14 cellular contexts compared by ENCODE assay signal in genomic region chr2:204538179-204539009, GRCh38. TPM values are rescaled to one million over a fixed set of nuclear protein-coding genes. Genes with fewer than 3 reads are reported as not detected.
DNase-seq lines count a peak whose midpoint lies in the region; ATAC-seq, FAIRE-seq and TF ChIP-seq lines count a peak whose summit lies in the region.
"Had no signal": no experiment of that assay in that cellular context is flagged by ENCODE, and none has a peak within 500 bp of the region (broad histone marks: within the 10 kb centered on the region; RNA-seq: fewer than 3 reads in every experiment).

No MANE protein-coding gene starts in this region.

- H3K27ac ChIP-seq in A673 (ENCODE audit: low read depth, low read length, poor library complexity, severe bottlenecking) = no peak overlapping the region
- H3K27ac ChIP-seq: C4-2B, KMS-11 had no signal

- ATAC-seq in WTC11 (peak; percentile 96), T-cell (replicated peaks in 1 of 4) (no peak)
- ATAC-seq: Panc1 had no signal

- BruUV-seq in A673 (replicated peaks; lab: Mats Ljungman, UMichigan) = no TSS peak

- no peaks in the 10 kb centered on the region for H3K4me1 Mint-ChIP-seq in WTC11
- H3K4me1 Mint-ChIP-seq in T-cell = no peaks in the 10 kb centered on the region

- CTCF ChIA-PET in A673 (lab: Charles Lee) = no interaction called here
- CTCF ChIA-PET in HEK293T (lab: Yijun Ruan, JAX) = no interaction called here
- CTCF ChIA-PET in WTC11 (lab: Charles Lee) = interaction anchor here (1.0 kb wide), 1 partner anchor 278 kb away, joined by 3 read pairs; no protein-coding TSS in a partner anchor
- CTCF ChIA-PET in T-cell (lab: Charles Lee) = no interaction called here

- DNase-seq in A673 (ENCODE audit: low spot score) (peak; percentile 67), HEK293T (ENCODE audit: extremely low spot score) (peak; percentile 38), WTC11 (ENCODE audit: low spot score) (peak; percentile 19), iris pigment epithelial cell (ENCODE audit: low read depth) (peak; percentile 68), T-cell (no peak), ACHN (no peak), HTR-8/SVneo (ENCODE audit: insufficient read length, low spot score) (no peak)
- DNase-seq in activated effector memory CD4-positive, alpha-beta T cell treated with Interleukin-2 at 50 U/mL for 16 hours = no peak
- DNase-seq: activated CD4-positive, alpha-beta memory T cell treated with anti-CD3 and anti-CD28 coated beads for 36 hours had no signal

- H3K4me3 Mint-ChIP-seq in WTC11 (no peak overlapping the region), T-cell (no peak overlapping the region)
- H3K4me3 Mint-ChIP-seq: activated CD4-positive, alpha-beta memory T cell treated with anti-CD3 and anti-CD28 coated beads for 36 hours; stimulated activated naive CD8-positive, alpha-beta T cell treated with anti-CD3 and anti-CD28 coated beads, Interleukin-15, Interleukin-2, amounts not matched to agents 100 ng/mL and 50 ng/mL, for 24 hours had no signal

- H3K27me3 ChIP-seq in A673 (replicated peaks; ENCODE audit: insufficient read depth, low read depth, low read length, poor library complexity) = no peaks in the 10 kb centered on the region

- no peak for FAIRE-seq in HTR-8/SVneo (lab: Jason Lieb, UNC)
- FAIRE-seq: bronchial epithelial cell had no signal

- peaks cover 8% of the 10 kb centered on the region for H3K4me1 ChIP-seq in A673 (ENCODE audit: insufficient read depth, low read length, poor library complexity, severe bottlenecking)

- H3K27ac Mint-ChIP-seq in WTC11 (no peak overlapping the region), T-cell (no peak overlapping the region)
- H3K27ac Mint-ChIP-seq: activated CD4-positive, alpha-beta memory T cell treated with anti-CD3 and anti-CD28 coated beads for 36 hours; stimulated activated naive CD8-positive, alpha-beta T cell treated with anti-CD3 and anti-CD28 coated beads, Interleukin-15, Interleukin-2, amounts not matched to agents 100 ng/mL and 50 ng/mL, for 24 hours had no signal

- H3K4me3 ChIP-seq in A673 (ENCODE audit: low read depth, low read length, poor library complexity, severe bottlenecking) = no peak overlapping the region

- H3K36me3 Mint-ChIP-seq in WTC11 (no peaks in the 10 kb centered on the region), T-cell (no peaks in the 10 kb centered on the region)
- H3K36me3 Mint-ChIP-seq: activated CD4-positive, alpha-beta memory T cell treated with anti-CD3 and anti-CD28 coated beads for 36 hours had no signal

- TF ChIP-seq CTCF in A673 (conservative IDR thresholded peaks at IDR 0.05; ENCODE audit: low read depth, low read length) = no peak
- TF ChIP-seq CTCF in WTC11 (IDR thresholded peaks at IDR 0.05) = no peak

- no peaks in the 10 kb centered on the region for H3K9me3 ChIP-seq in A673 (ENCODE audit: low read depth, low read length, poor library complexity, severe bottlenecking)

- in situ Hi-C loops in ACHN (cut with HindIII; ENCODE audit: low pct_ligation_motif_present, low pct_unique_long_range_greater_than_20kb, low sequenced_read_pairs) = no loop called here

- POLR2A ChIA-PET in A673 (lab: Charles Lee; ENCODE audit: low non-redundant PET) = no interaction called here
- POLR2A ChIA-PET in HEK293T (lab: Yijun Ruan, JAX) = no interaction called here
- POLR2A ChIA-PET in WTC11 (lab: Charles Lee) = no interaction called here
- POLR2A ChIA-PET in T-cell (lab: Charles Lee) = no interaction called here

- intact Hi-C loops in A673 (cut with micrococcal nuclease; ENCODE audit: unreplicated experiment) = no loop called here

- H3K9me3 Mint-ChIP-seq in WTC11 = no peaks in the 10 kb centered on the region
- no peaks in the 10 kb centered on the region for H3K9me3 Mint-ChIP-seq in T-cell
- H3K9me3 Mint-ChIP-seq: activated CD4-positive, alpha-beta memory T cell treated with anti-CD3 and anti-CD28 coated beads for 36 hours; stimulated activated naive CD8-positive, alpha-beta T cell treated with anti-CD3 and anti-CD28 coated beads, Interleukin-15, Interleukin-2, amounts not matched to agents 100 ng/mL and 50 ng/mL, for 24 hours had no signal

- H3K27me3 Mint-ChIP-seq in WTC11 (ENCODE audit: low read depth) = peaks cover 6% of the 10 kb centered on the region
- peaks cover 10 to 12% of the 10 kb centered on the region in 2 donors for H3K27me3 Mint-ChIP-seq in T-cell

- no peaks in the 10 kb centered on the region for H3K36me3 ChIP-seq in A673 (ENCODE audit: insufficient read depth, low read length, poor library complexity, severe bottlenecking)

TF ChIP-seq in HEK293T, 16 proteins besides CTCF, POLR2A, EP300 and RAD21:
- TF ChIP-seq BHLHE40 (IDR thresholded peaks at IDR 0.05; ENCODE audit: borderline replicate concordance) (no peak), ZNF384 (IDR thresholded peaks at IDR 0.05) (no peak), L3MBTL2 (conservative IDR thresholded peaks at IDR 0.05) (no peak)

TF ChIP-seq in WTC11, 78 proteins besides CTCF, POLR2A, EP300 and RAD21 (continues in another document):
- TF ChIP-seq SP1 (CRISPR knock-in tag; conservative IDR thresholded peaks at IDR 0.05) = no peak
- no peak for TF ChIP-seq ZNF396 (CRISPR knock-in tag; IDR thresholded peaks at IDR 0.05; ENCODE audit: borderline replicate concordance)
- no peak for TF ChIP-seq NFYB (CRISPR knock-in tag; conservative IDR thresholded peaks at IDR 0.05; ENCODE audit: low read depth)
- TF ChIP-seq ARID4B (CRISPR knock-in tag; IDR thresholded peaks at IDR 0.05; ENCODE audit: borderline replicate concordance) = no peak
- no peak for TF ChIP-seq TCF7 (CRISPR knock-in tag; IDR thresholded peaks at IDR 0.05; ENCODE audit: low read depth)
- no peak for TF ChIP-seq MAX (CRISPR knock-in tag; IDR thresholded peaks at IDR 0.05)
- no peak for TF ChIP-seq E2F4 (CRISPR knock-in tag; IDR thresholded peaks at IDR 0.05; ENCODE audit: borderline replicate concordance, low read depth)
- TF ChIP-seq ZNF423 (CRISPR knock-in tag; IDR thresholded peaks at IDR 0.05) = no peak
- TF ChIP-seq ZBTB21 (CRISPR knock-in tag; IDR thresholded peaks at IDR 0.05; ENCODE audit: borderline replicate concordance) = no peak
- TF ChIP-seq ATF6 (CRISPR knock-in tag; IDR thresholded peaks at IDR 0.05) = no peak
- no peak for TF ChIP-seq FOXK1 (CRISPR knock-in tag; IDR thresholded peaks at IDR 0.05)
- no peak for TF ChIP-seq ZNF232 (CRISPR knock-in tag; IDR thresholded peaks at IDR 0.05)

RNA-seq across cellular contexts. Expression of gene PARD3B, which starts 6.9 kb away (rescaled TPM):
- total RNA-seq in A673 (2021) (7.6 and 7.7 TPM in 2 replicates), WTC11 (2021) (4.5 to 5.9 TPM (median 5.6 TPM) in 3 replicates), T-cell (1 to 10 TPM in 3 of 5 donors, under 1 TPM in 2; 0.75 to 2.0 (median 1.6) TPM)

Comparison
In these comparisons a context has a peak if more than half of its experiments do, and no peak if none do; other contexts are left out.
1. DNase-seq: peak in A673 (single experiment), HEK293T (single experiment), WTC11 (single experiment) and iris pigment epithelial cell (single experiment); none in T-cell (0 of 34), ACHN (single experiment), activated effector memory CD4-positive, alpha-beta T cell treated with Interleukin-2 at 50 U/mL for 16 hours (single experiment) and HTR-8/SVneo (single experiment).